Comparison of ENCODE assay signal across 8 cellular contexts in genomic region chr19:49766938-49767315, GRCh38. TPM values are rescaled to one million over a fixed set of nuclear protein-coding genes. Genes with fewer than 3 reads are reported as not detected.
A peak's percentile ranks its signal among the peaks of the same experiment; 100 is the strongest.
DNase-seq lines count a peak whose midpoint lies in the region; ATAC-seq and TF ChIP-seq lines count a peak whose summit lies in the region.

TSS of gene AP2A1 (plus strand) at chr19:49767001. CDS start at chr19:49767134, 133 bp downstream.

- no peak for ATAC-seq in aorta (ENCODE audit: low FRiP score)
- ATAC-seq in GM21515 (IDR thresholded peaks at IDR 0.05; ENCODE audit: unreplicated experiment) = no peak

- intact Hi-C loops in aorta (cut with DNase I) = loop anchor here (5.0 to 10.0 kb wide), 4 partner anchors 40 to 242 kb away; partner anchors contain the start of genes PNKP (in 2 of the 2) and RCN3 (in 1 of the 2)

- in situ Hi-C loops in Caki2 (cut with HindIII; ENCODE audit: low pct_unique_long_range_greater_than_20kb, low sequenced_read_pairs) = no loop called here

- no peaks in the 10 kb centered on the region for H3K9me3 ChIP-seq in aorta (ENCODE audit: control insufficient read depth, low read length)

- no peaks in the 10 kb centered on the region for H3K36me3 Mint-ChIP-seq in mesothelial cell of epicardium

- H3K27ac ChIP-seq in coronary artery (peak within 1 kb of the TSS; percentile 91 to 96), aorta (ENCODE audit: low read depth in 1 of 2, low read length in 2 of 2) (peak within 1 kb of the TSS; percentile 72 to 85)

- WGBS in aorta, 2 donors = 1% methylated on average over 32 to 39 of the region's 39 CpGs

- H3K9me3 Mint-ChIP-seq in mesothelial cell of epicardium = no peaks in the 10 kb centered on the region

- H3K4me3 ChIP-seq in coronary artery (peak within 1 kb of the TSS; percentile 99), aorta (ENCODE audit: low read length in 2 of 2) (peak within 1 kb of the TSS; percentile 95 to 98)

- peaks cover 0 to 4% of the 10 kb centered on the region in 2 donors for H3K4me1 ChIP-seq in aorta (ENCODE audit: control insufficient read depth in 1 of 2, insufficient read depth in 2 of 2, low read length in 2 of 2)

- TF ChIP-seq CTCF in coronary artery (IDR thresholded peaks at IDR 0.05) (no peak), mesothelial cell of epicardium (IDR thresholded peaks at IDR 0.05; ENCODE audit: unreplicated experiment) (no peak)

- H3K27me3 Mint-ChIP-seq in mesothelial cell of epicardium (ENCODE audit: low read depth) = no peaks in the 10 kb centered on the region

- H3K4me3 Mint-ChIP-seq in mesothelial cell of epicardium = peak within 1 kb of the TSS; percentile 95

- H3K27me3 ChIP-seq in aorta (ENCODE audit: control insufficient read depth in 1 of 2, insufficient read depth in 2 of 2, low read length in 1 of 2) = no peaks in the 10 kb centered on the region

- H3K36me3 ChIP-seq in aorta (ENCODE audit: control insufficient read depth in 1 of 2, insufficient read depth in 2 of 2, low read length in 1 of 2) = no peaks in the 10 kb centered on the region

- H3K4me1 Mint-ChIP-seq in mesothelial cell of epicardium = peaks cover 31% of the 10 kb centered on the region

- peak within 1 kb of the TSS; percentile 99 for H3K27ac Mint-ChIP-seq in mesothelial cell of epicardium

- no peak for DNase-seq in Caki2 (ENCODE audit: low read depth)
- DNase-seq in LHCN-M2 (ENCODE audit: low read depth) = no peak
- no peak for DNase-seq in coronary artery (ENCODE audit: low spot score)
- DNase-seq in mesothelial cell of epicardium (ENCODE audit: low spot score in 2 of 2, unreplicated experiment in 2 of 2) = no peak
- DNase-seq in aorta = no peak
- no peak for DNase-seq in NCI-H524 treated with DMSO at 0.1 percent for 48 hours (lab: John Stamatoyannopoulos, UW)
- DNase-seq in NCI-H526 treated with DMSO at 0.1 percent for 48 hours (lab: John Stamatoyannopoulos, UW) = no peak

RNA-seq across cellular contexts. Expression of gene AP2A1, which starts in this region (rescaled TPM):
- total RNA-seq in Caki2 (2014; rRNA removed; shearing (Covaris generic); ENCODE audit: low replicate concordance) = 290 and 317 TPM in 2 replicates
- 103 and 107 TPM in 2 replicates for total RNA-seq in LHCN-M2 (2014; rRNA removed)
- polyA plus RNA-seq in LHCN-M2 (2012) = 103 TPM
- 84.6 to 89.6 TPM (median 85.2 TPM) in 3 replicates for total RNA-seq in mesothelial cell of epicardium
- total RNA-seq in aorta = 10 to 100 TPM; 71.3 to 77.5 TPM
- polyA plus RNA-seq in aorta = 10 to 100 TPM; 19.9 to 63.1 TPM
